Comparison of ENCODE assay signal across 17 cellular contexts in the genomic region with DNA sequence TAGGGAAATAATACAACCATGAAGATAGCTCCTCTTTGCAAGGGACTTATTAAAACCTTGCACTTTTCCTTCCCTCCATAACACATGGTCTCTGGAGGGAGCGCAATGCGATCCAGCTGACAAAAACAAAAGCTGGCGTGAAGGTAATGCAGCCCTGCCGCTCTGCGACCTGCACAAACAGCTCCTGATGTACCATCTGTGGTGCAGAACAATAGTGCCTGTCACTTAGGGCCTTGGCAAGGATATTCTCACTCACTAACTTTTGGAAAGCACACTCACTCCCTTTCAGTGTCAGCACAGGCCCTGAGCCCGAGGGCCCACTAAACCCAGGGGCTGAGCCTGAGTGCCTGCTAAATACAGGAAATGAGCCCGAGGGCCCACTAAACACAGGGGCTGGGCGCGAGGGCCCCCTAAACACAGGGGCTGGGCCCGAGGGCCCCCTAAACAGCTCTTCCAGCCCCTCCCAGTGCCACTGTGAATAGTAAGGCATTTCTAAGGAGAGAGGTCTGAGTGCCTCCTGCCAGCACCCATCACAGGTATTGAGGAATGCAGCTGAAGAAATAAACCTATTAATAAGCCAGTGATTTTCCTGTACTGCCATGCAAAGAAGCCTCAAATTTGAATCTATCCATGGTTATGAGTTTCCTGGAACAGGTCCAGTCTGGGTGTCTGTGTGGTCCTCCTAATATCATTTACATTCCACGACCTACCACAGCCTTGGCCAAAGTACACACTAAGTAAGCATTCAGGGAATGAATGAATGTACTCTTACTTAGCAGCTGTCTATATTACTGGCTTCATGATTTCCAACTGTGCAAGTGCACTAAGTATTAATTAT. TPM values are rescaled to one million over a fixed set of nuclear protein-coding genes. Genes with fewer than 3 reads are reported as not detected.
DNase-seq lines count a peak whose midpoint lies in the region; TF ChIP-seq lines count a peak whose summit lies in the region.
"Had no signal": no experiment of that assay in that cellular context is flagged by ENCODE, and none has a peak within 500 bp of the region (broad histone marks: within the 10 kb centered on the region; RNA-seq: fewer than 3 reads in every experiment).

No MANE protein-coding gene starts in this region.

- H3K36me3 Mint-ChIP-seq in chondrocyte (ENCODE audit: low read depth), result no peaks in the 10 kb centered on the region
- H3K36me3 Mint-ChIP-seq: CD4-positive, alpha-beta memory T cell had no signal

- H3K4me3 Mint-ChIP-seq in chondrocyte (ENCODE audit: unreplicated experiment), result no peak overlapping the region
- H3K4me3 Mint-ChIP-seq: activated CD8-positive, alpha-beta T cell treated with anti-CD3 and anti-CD28 coated beads, Interleukin-2, amount 10 ng/mL, durations not matched to agents 7 days and 5 days; CD4-positive, alpha-beta memory T cell had no signal

- no peaks in the 10 kb centered on the region for H3K9me3 Mint-ChIP-seq in chondrocyte (ENCODE audit: low read depth)

- intact Hi-C loops in adrenal gland (cut with DNase I) (no loop called here), uterus (cut with DNase I; ENCODE audit: low total_unique reads) (no loop called here)

- peak; percentile 18 for DNase-seq in DMS 273 (lab: John Stamatoyannopoulos, UW; ENCODE audit: unreplicated experiment)
- DNase-seq in DMS 273 treated with DMSO at 0.1 percent for 48 hours (lab: John Stamatoyannopoulos, UW), result no peak
- no peak for DNase-seq in adrenal gland
- DNase-seq in kidney tubule cell (ENCODE audit: low spot score), result peak; percentile 71
- DNase-seq in A172 (ENCODE audit: low spot score), result no peak
- no peak for DNase-seq in uterus
- no peak for DNase-seq in chondrocyte (ENCODE audit: low spot score)
- DNase-seq: activated CD8-positive, alpha-beta T cell treated with anti-CD3 and anti-CD28 coated beads, Interleukin-2, amount 10 ng/mL, durations not matched to agents 7 days and 5 days; activated effector memory CD4-positive, alpha-beta T cell treated with Interleukin-2 at 50 U/mL for 16 hours; CD4-positive, alpha-beta memory T cell; KG1; NCI-H146; SHP77; stimulated activated CD4-positive, alpha-beta T cell treated with anti-CD3 and anti-CD28 coated beads, Interleukin-4, amount 100 ng/mL, for 24 hours had no signal

- H3K9me3 ChIP-seq in adrenal gland (replicated peaks in 1 of 3) (no peaks in the 10 kb centered on the region), thymus (ENCODE audit: control insufficient read depth) (no peaks in the 10 kb centered on the region), uterus (no peaks in the 10 kb centered on the region)

- no peak for TF ChIP-seq CTCF in adrenal gland (IDR thresholded peaks at IDR 0.05)
- TF ChIP-seq CTCF in uterus (IDR thresholded peaks at IDR 0.05), result no peak
- no peak for TF ChIP-seq CTCF in chondrocyte (IDR thresholded peaks at IDR 0.05)

- H3K27me3 ChIP-seq in adrenal gland (no peaks in the 10 kb centered on the region), thymus (ENCODE audit: control insufficient read depth, insufficient read depth) (no peaks in the 10 kb centered on the region), uterus (no peaks in the 10 kb centered on the region)
- H3K27me3 ChIP-seq: cardiac muscle cell had no signal

- no peak for TF ChIP-seq POLR2A in adrenal gland (IDR thresholded peaks at IDR 0.05)
- TF ChIP-seq POLR2A in uterus (IDR thresholded peaks at IDR 0.05), result no peak

- H3K27me3 Mint-ChIP-seq in chondrocyte (ENCODE audit: low read depth), result peaks cover 2% of the 10 kb centered on the region
- H3K27me3 Mint-ChIP-seq: CD4-positive, alpha-beta memory T cell had no signal

- H3K4me3 ChIP-seq in adrenal gland, result no peak overlapping the region
- no peak overlapping the region for H3K4me3 ChIP-seq in thymus (ENCODE audit: low read length)
- H3K4me3 ChIP-seq in uterus, result no peak overlapping the region
- H3K4me3 ChIP-seq: cardiac muscle cell had no signal

- H3K27ac Mint-ChIP-seq in chondrocyte (ENCODE audit: unreplicated experiment), result no peak overlapping the region
- H3K27ac Mint-ChIP-seq: activated CD8-positive, alpha-beta T cell treated with anti-CD3 and anti-CD28 coated beads, Interleukin-2, amount 10 ng/mL, durations not matched to agents 7 days and 5 days; CD4-positive, alpha-beta memory T cell had no signal

- H3K27ac ChIP-seq in adrenal gland, result peak overlapping the region in 3 of 5 donors; percentile 56 to 75 (median 72)
- peak overlapping the region; percentile 67 for H3K27ac ChIP-seq in thymus (ENCODE audit: low read depth)
- H3K27ac ChIP-seq in uterus, result no peak overlapping the region
- H3K27ac ChIP-seq: 22Rv1, cardiac muscle cell had no signal

- H3K4me1 Mint-ChIP-seq in chondrocyte (ENCODE audit: low read depth), result peaks cover 25% of the 10 kb centered on the region
- H3K4me1 Mint-ChIP-seq: CD4-positive, alpha-beta memory T cell had no signal

- 83 to 86% (median 85%) methylated on average over 7 to 11 of the region's 11 CpGs for whole genome bisulfite sequencing in adrenal gland, 4 donors
- WGBS in thymus, result 86% methylated on average over 11 of the region's 11 CpGs

- H3K36me3 ChIP-seq in adrenal gland (replicated peaks in 1 of 2) (no peaks in the 10 kb centered on the region), thymus (ENCODE audit: control insufficient read depth, insufficient read depth) (no peaks in the 10 kb centered on the region), uterus (no peaks in the 10 kb centered on the region)
- H3K36me3 ChIP-seq: cardiac muscle cell had no signal

- H3K4me1 ChIP-seq in adrenal gland (replicated peaks in 1 of 2), result peaks cover 3 to 23% of the 10 kb centered on the region in 2 donors
- no peaks in the 10 kb centered on the region for H3K4me1 ChIP-seq in thymus (ENCODE audit: control insufficient read depth, insufficient read depth, low read length)
- H3K4me1 ChIP-seq in uterus, result no peaks in the 10 kb centered on the region

RNA-seq across cellular contexts. Expression of gene L3MBTL4, which starts 9.3 kb away (rescaled TPM):
- total RNA-seq in adrenal gland, result 10 to 100 TPM in 4 of 8 donors, 1 to 10 TPM in 4; 7.8 to 22.6 (median 9.8) TPM
- polyA plus RNA-seq in adrenal gland, result 1 to 10 TPM; 3.9 to 4.2 (median 3.9) TPM
- 3.4 TPM for polyA plus RNA-seq in thymus
- total RNA-seq in A172 (2014; rRNA removed; shearing (Covaris generic)), result not detected in 2 replicates
- 10 to 100 TPM in 3 of 4 donors, 1 to 10 TPM in 1; 5.6 to 45.7 (median 12.0) TPM for total RNA-seq in uterus
- total RNA-seq in chondrocyte, result 0.41 to 1.9 TPM (median 1.0 TPM) in 3 replicates
- total RNA-seq: activated CD8-positive, alpha-beta T cell treated with anti-CD3 and anti-CD28 coated beads, Interleukin-2, amount 10 ng/mL, durations not matched to agents 7 days and 5 days had no signal
- polyA plus RNA-seq: CD4-positive, alpha-beta memory T cell had no signal

Comparison
In these comparisons a context has a peak if more than half of its experiments do, and no peak if none do; other contexts are left out.
1. DNase-seq: peak in DMS 273 (single experiment) and kidney tubule cell (single experiment); none in DMS 273 treated with DMSO at 0.1 percent for 48 hours (single experiment), adrenal gland (0 of 7), A172 (single experiment), uterus (0 of 2) and chondrocyte (single experiment).
2. H3K27ac ChIP-seq: peak in adrenal gland (3 of 5) and thymus (single experiment); none in uterus (0 of 2).